In the genomic region with DNA sequence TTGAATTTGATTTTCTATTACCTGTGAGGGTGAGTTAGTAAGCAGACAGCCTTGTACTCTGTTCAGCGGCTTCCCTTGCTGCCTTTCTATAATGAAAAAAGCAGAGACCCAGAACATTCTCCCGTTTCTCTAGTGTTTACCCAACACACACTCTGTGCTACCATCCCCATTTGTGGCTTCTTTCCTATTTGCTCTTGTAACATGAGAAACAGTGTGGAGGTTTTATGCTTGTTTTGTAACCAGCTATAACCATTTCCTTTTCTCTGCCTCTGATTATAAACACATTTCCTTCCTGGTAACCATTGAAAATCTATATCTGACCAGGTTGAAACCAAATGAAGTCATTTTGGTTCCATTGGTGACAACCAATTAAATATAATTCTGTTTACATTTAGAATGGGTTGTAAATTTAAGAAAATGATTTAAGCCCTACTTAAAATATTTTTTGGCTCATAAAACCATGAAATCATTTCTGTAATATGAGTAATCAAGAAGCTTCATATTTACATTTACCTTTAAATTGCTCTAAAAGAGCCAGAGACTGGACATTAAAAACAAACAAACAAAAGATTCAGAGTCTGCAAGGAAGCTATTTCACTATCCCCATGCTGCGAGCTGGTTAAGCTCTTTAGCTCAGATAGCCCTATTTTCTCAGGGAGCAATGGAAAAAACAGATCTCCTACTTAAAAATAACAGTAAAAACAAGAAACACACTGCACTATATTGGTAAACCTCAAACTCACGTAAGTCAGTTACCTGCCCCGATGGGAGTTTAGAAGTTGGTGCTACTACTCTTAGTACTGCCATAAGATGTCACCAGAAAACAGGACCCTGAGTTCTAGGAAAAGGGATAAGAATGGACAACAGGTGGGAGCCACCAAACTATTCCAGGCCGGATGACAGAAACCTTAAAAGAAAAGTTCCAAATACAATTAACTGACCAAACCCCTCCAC, we compare ENCODE assay signal across 9 cellular contexts.
DNase-seq lines count a peak whose midpoint lies in the region; ATAC-seq, FAIRE-seq and TF ChIP-seq lines count a peak whose summit lies in the region.
"Had no signal": no experiment of that assay in that cellular context is flagged by ENCODE, and none has a peak within 500 bp of the region (broad histone marks: within the 10 kb centered on the region; RNA-seq: fewer than 3 reads in every experiment).

No MANE protein-coding gene starts in this region.

- H3K56ac ChIP-seq in H1 (replicated peaks; ENCODE audit: insufficient read length, low read depth, low read length) = no peak overlapping the region

- no peak overlapping the region for H3K4me3 ChIP-seq in H1 (ENCODE audit: extremely low read depth in 1 of 4, insufficient read depth in 2 of 4, low read depth in 3 of 4, low read length in 4 of 4)
- H3K4me3 ChIP-seq in spleen = peak overlapping the region in 1 of 8 donors; percentile 24

- WGBS in H1 (ENCODE audit: extremely low coverage in 1 of 2, insufficient coverage in 1 of 2, insufficient read length in 1 of 2, insufficient replicate concordance in 2 of 2, low coverage in 1 of 2, low lambda C conversion rate in 2 of 2, missing lambda C conversion rate in 1 of 2), 2 experiments = 82% methylated on average over 6 of the region's 6 CpGs; no CpG with 5 or more reads in 1 of the 2 experiments
- 51 to 58% (median 55%) methylated on average over 6 of the region's 6 CpGs for WGBS in spleen, 5 donors

- no peaks in the 10 kb centered on the region for H3K79me1 ChIP-seq in H1 (ENCODE audit: low read depth, low read length)

- H3K23ac ChIP-seq in H1 (ENCODE audit: insufficient read length) = no peak overlapping the region

- POLR2A ChIA-PET in activated CD4-positive, alpha-beta memory T cell treated with anti-CD3 and anti-CD28 coated beads, Interleukin-2, amount 10 ng/mL, durations not matched to agents 7 days and 5 days (lab: Charles Lee) = no interaction called here
- POLR2A ChIA-PET in activated CD4-positive, alpha-beta memory T cell treated with anti-CD3 and anti-CD28 coated beads for 36 hours (lab: Charles Lee) = no interaction called here
- POLR2A ChIA-PET in H1 (lab: Charles Lee; ENCODE audit: partially characterized antibody) = interaction anchor here (0.6 kb wide), 1 partner anchor 374 kb away, joined by 3 read pairs; no protein-coding TSS in a partner anchor

- no peaks in the 10 kb centered on the region for H3K36me3 Mint-ChIP-seq in activated CD4-positive, alpha-beta memory T cell treated with anti-CD3 and anti-CD28 coated beads, Interleukin-2, amount 10 ng/mL, durations not matched to agents 7 days and 5 days (ENCODE audit: low read depth)
- no peaks in the 10 kb centered on the region for H3K36me3 Mint-ChIP-seq in activated CD4-positive, alpha-beta memory T cell treated with anti-CD3 and anti-CD28 coated beads for 36 hours

- DNase-seq in activated CD4-positive, alpha-beta memory T cell treated with anti-CD3 and anti-CD28 coated beads, Interleukin-2, amount 10 ng/mL, durations not matched to agents 7 days and 5 days = no peak
- no peak for DNase-seq in activated CD4-positive, alpha-beta memory T cell treated with anti-CD3 and anti-CD28 coated beads for 36 hours
- DNase-seq in NCI-H2081 treated with DMSO at 0.1 percent for 48 hours (lab: John Stamatoyannopoulos, UW) = peak; percentile 96
- no peak for DNase-seq in H1 (ENCODE audit: low read depth in 1 of 2, low spot score in 2 of 2)
- no peak for DNase-seq in spleen
- no peak for DNase-seq in cerebellum (ENCODE audit: low spot score)
- DNase-seq in middle frontal gyrus (ENCODE audit: extremely low spot score, low spot score) = no peak

- peak overlapping the region; percentile 21 for H3K27ac Mint-ChIP-seq in activated CD4-positive, alpha-beta memory T cell treated with anti-CD3 and anti-CD28 coated beads, Interleukin-2, amount 10 ng/mL, durations not matched to agents 7 days and 5 days
- no peak overlapping the region for H3K27ac Mint-ChIP-seq in activated CD4-positive, alpha-beta memory T cell treated with anti-CD3 and anti-CD28 coated beads for 36 hours

- H3K4me1 Mint-ChIP-seq in activated CD4-positive, alpha-beta memory T cell treated with anti-CD3 and anti-CD28 coated beads, Interleukin-2, amount 10 ng/mL, durations not matched to agents 7 days and 5 days = peaks cover 19% of the 10 kb centered on the region
- peaks cover 14% of the 10 kb centered on the region for H3K4me1 Mint-ChIP-seq in activated CD4-positive, alpha-beta memory T cell treated with anti-CD3 and anti-CD28 coated beads for 36 hours (ENCODE audit: low read depth)

- H3K18ac ChIP-seq in H1 (ENCODE audit: extremely low read depth, low read length) = no peak overlapping the region

- no peak for FAIRE-seq in H1 (lab: Jason Lieb, UNC)

- H3K14ac ChIP-seq in H1 (ENCODE audit: insufficient read length) = no peak overlapping the region

- no peak overlapping the region for H2BK120ac ChIP-seq in H1 (replicated peaks; ENCODE audit: low read depth, low read length)

- no peak overlapping the region for H3K4ac ChIP-seq in H1 (replicated peaks; ENCODE audit: insufficient read length, low read depth, low read length)

- no peak overlapping the region for H3K4me3 Mint-ChIP-seq in activated CD4-positive, alpha-beta memory T cell treated with anti-CD3 and anti-CD28 coated beads, Interleukin-2, amount 10 ng/mL, durations not matched to agents 7 days and 5 days
- no peak overlapping the region for H3K4me3 Mint-ChIP-seq in activated CD4-positive, alpha-beta memory T cell treated with anti-CD3 and anti-CD28 coated beads for 36 hours
- H3K4me3 Mint-ChIP-seq: neural crest cell had no signal

- TF ChIP-seq RAD21 in H1 (IDR thresholded peaks at IDR 0.05 in 1 of 2, conservative IDR thresholded peaks at IDR 0.05 in 1 of 2; ENCODE audit: low read depth in 2 of 2, low read length in 2 of 2) = no peak

- no peak for TF ChIP-seq EP300 in H1 (IDR thresholded peaks at IDR 0.05; ENCODE audit: borderline replicate concordance in 1 of 2, low read depth in 2 of 2, low read length in 2 of 2)

- H3K9me3 Mint-ChIP-seq in activated CD4-positive, alpha-beta memory T cell treated with anti-CD3 and anti-CD28 coated beads, Interleukin-2, amount 10 ng/mL, durations not matched to agents 7 days and 5 days = no peaks in the 10 kb centered on the region
- no peaks in the 10 kb centered on the region for H3K9me3 Mint-ChIP-seq in activated CD4-positive, alpha-beta memory T cell treated with anti-CD3 and anti-CD28 coated beads for 36 hours
- H3K9me3 Mint-ChIP-seq: neural crest cell had no signal

- no peaks in the 10 kb centered on the region for H3K36me3 ChIP-seq in H1 (ENCODE audit: control insufficient read depth in 2 of 4, insufficient read depth in 4 of 4, low read length in 3 of 4)
- H3K36me3 ChIP-seq in spleen = no peaks in the 10 kb centered on the region

- H2BK20ac ChIP-seq in H1 (ENCODE audit: low read length) = no peak overlapping the region

- no peak overlapping the region for H3K9ac ChIP-seq in H1 (replicated peaks in 1 of 4; ENCODE audit: extremely low read depth in 1 of 4, low read depth in 3 of 4, low read length in 3 of 4)

- H2BK15ac ChIP-seq in H1 (ENCODE audit: low read length) = no peak overlapping the region

- H3K27ac ChIP-seq in H1 (ENCODE audit: low read depth, low read length) (no peak overlapping the region), spleen (peak overlapping the region in 7 of 8 donors; percentile 24 to 84 (median 83))

- H2BK12ac ChIP-seq in H1 (ENCODE audit: low read depth, low read length) = no peak overlapping the region

- H3K23me2 ChIP-seq in H1 (ENCODE audit: low read depth, low read length) = peaks cover 2% of the 10 kb centered on the region; the same call in 1 of the 2 replicates

- H3K9me3 ChIP-seq in H1 (ENCODE audit: insufficient read depth in 2 of 2, low read depth in 1 of 2, low read length in 1 of 2) (no peaks in the 10 kb centered on the region), spleen (no peaks in the 10 kb centered on the region)

- no peaks in the 10 kb centered on the region for H3K79me2 ChIP-seq in H1 (ENCODE audit: control insufficient read depth in 1 of 2, insufficient read depth in 2 of 2, low read length in 2 of 2)

- H2AFZ ChIP-seq in H1 (ENCODE audit: low read length) = 0 out of 2 replicates have a peak overlapping the region, but pooled peaks have one; percentile 54

- no peaks in the 10 kb centered on the region for H4K20me1 ChIP-seq in H1 (replicated peaks in 1 of 2; ENCODE audit: control insufficient read depth in 1 of 2, insufficient read depth in 2 of 2, low read length in 2 of 2)

- TF ChIP-seq POLR2A in H1 (IDR thresholded peaks at IDR 0.05; ENCODE audit: control extremely low read depth in 1 of 2, low read depth in 2 of 2, low read length in 2 of 2) (no peak), spleen (IDR thresholded peaks at IDR 0.05) (no peak)

- intact Hi-C loops in activated CD4-positive, alpha-beta memory T cell treated with anti-CD3 and anti-CD28 coated beads for 36 hours (cut with micrococcal nuclease) = loop anchor here (5.0 kb wide), 1 partner anchor 38 kb away; no protein-coding TSS in a partner anchor
- intact Hi-C loops in spleen (cut with DNase I; ENCODE audit: low total_unique reads) = no loop called here

- no peak overlapping the region for H3K4me2 ChIP-seq in H1 (ENCODE audit: insufficient read depth in 1 of 2, low read depth in 2 of 2, low read length in 2 of 2)

- TF ChIP-seq CTCF in H1 (IDR thresholded peaks at IDR 0.05; ENCODE audit: control extremely low read depth in 1 of 3, insufficient read depth in 1 of 3, low read depth in 1 of 3, low read length in 3 of 3) (no peak), spleen (IDR thresholded peaks at IDR 0.05 in 8 of 11, conservative IDR thresholded peaks at IDR 0.05 in 3 of 11) (no peak)

- no peaks in the 10 kb centered on the region for H3K4me1 ChIP-seq in H1 (replicated peaks in 1 of 4; ENCODE audit: control insufficient read depth in 3 of 4, insufficient read depth in 4 of 4, low read length in 3 of 4)
- peaks cover 0 to 68% (median 27%) of the 10 kb centered on the region in 6 donors for H3K4me1 ChIP-seq in spleen

- no peak overlapping the region for H4K5ac ChIP-seq in H1 (ENCODE audit: insufficient read length, low read depth, low read length)

- H4K91ac ChIP-seq in H1 (replicated peaks; ENCODE audit: insufficient read length, low read length) = no peak overlapping the region

- no peak overlapping the region for H2AK5ac ChIP-seq in H1 (ENCODE audit: low read depth, low read length)

- no peak overlapping the region for H2BK5ac ChIP-seq in H1 (ENCODE audit: low read depth, low read length)

- no peak overlapping the region for H4K8ac ChIP-seq in H1 (ENCODE audit: extremely low read depth, insufficient read depth, low read length)

- CTCF ChIA-PET in activated CD4-positive, alpha-beta memory T cell treated with anti-CD3 and anti-CD28 coated beads, Interleukin-2, amount 10 ng/mL, durations not matched to agents 7 days and 5 days (lab: Charles Lee) = no interaction called here
- CTCF ChIA-PET in activated CD4-positive, alpha-beta memory T cell treated with anti-CD3 and anti-CD28 coated beads for 36 hours (lab: Charles Lee) = interaction anchor here (1.8 kb wide), 1 partner anchor 38 kb away, joined by 4 read pairs; no protein-coding TSS in a partner anchor
- CTCF ChIA-PET in H1 (lab: Charles Lee; ENCODE audit: partially characterized antibody) = interaction anchor here (1.0 to 1.3 kb wide), 2 partner anchors 38 to 149 kb away, joined by 3 to 4 read pairs; no protein-coding TSS in a partner anchor

- ATAC-seq in HG03196 (IDR thresholded peaks at IDR 0.05; ENCODE audit: unreplicated experiment) = no peak

- no peaks in the 10 kb centered on the region for H3K27me3 Mint-ChIP-seq in activated CD4-positive, alpha-beta memory T cell treated with anti-CD3 and anti-CD28 coated beads, Interleukin-2, amount 10 ng/mL, durations not matched to agents 7 days and 5 days
- H3K27me3 Mint-ChIP-seq in activated CD4-positive, alpha-beta memory T cell treated with anti-CD3 and anti-CD28 coated beads for 36 hours = no peaks in the 10 kb centered on the region

- H3K27me3 ChIP-seq in H1 (replicated peaks in 1 of 4; ENCODE audit: control insufficient read depth in 3 of 4, extremely low read depth in 1 of 4, insufficient read depth in 3 of 4, low read length in 3 of 4) (no peaks in the 10 kb centered on the region), spleen (replicated peaks in 1 of 7) (no peaks in the 10 kb centered on the region)
